13 cellular contexts compared by ENCODE assay signal in genomic region chr16:87201052-87201451, GRCh38.
DNase-seq lines count a peak whose midpoint lies in the region; ATAC-seq, FAIRE-seq and TF ChIP-seq lines count a peak whose summit lies in the region.
"Had no signal": no experiment of that assay in that cellular context is flagged by ENCODE, and none has a peak within 500 bp of the region (broad histone marks: within the 10 kb centered on the region; RNA-seq: fewer than 3 reads in every experiment).

No MANE protein-coding gene starts in this region.

- intact Hi-C loops in A673 (cut with micrococcal nuclease; ENCODE audit: unreplicated experiment), result no loop called here

- DNase-seq in A673 (ENCODE audit: low spot score) (peak; percentile 83), HTR-8/SVneo (ENCODE audit: insufficient read length, low spot score) (peak; percentile 84), bronchial epithelial cell (ENCODE audit: low read depth) (peak; percentile 50), kidney tubule cell (ENCODE audit: low spot score) (peak; percentile 60), SIG-M5 (lab: John Stamatoyannopoulos, UW) (no peak)
- DNase-seq: activated CD4-positive, alpha-beta memory T cell treated with anti-CD3 and anti-CD28 coated beads, Interleukin-2, amount 10 ng/mL, durations not matched to agents 7 days and 5 days; KG1 had no signal

- CTCF ChIA-PET in A673 (lab: Charles Lee), result no interaction called here

- H3K9me3 ChIP-seq in A673 (ENCODE audit: low read depth, low read length, poor library complexity, severe bottlenecking), result no peaks in the 10 kb centered on the region
- H3K9me3 ChIP-seq: thyroid gland had no signal

- no peak overlapping the region for H3K4me3 ChIP-seq in A673 (ENCODE audit: low read depth, low read length, poor library complexity, severe bottlenecking)
- H3K4me3 ChIP-seq in bronchial epithelial cell (ENCODE audit: low read depth, low read length), result no peak overlapping the region
- H3K4me3 ChIP-seq: cardiac muscle cell, thyroid gland had no signal

- H3K4me1 ChIP-seq in A673 (ENCODE audit: insufficient read depth, low read length, poor library complexity, severe bottlenecking), result no peaks in the 10 kb centered on the region
- H3K4me1 ChIP-seq: thyroid gland had no signal

- FAIRE-seq in HTR-8/SVneo (lab: Jason Lieb, UNC) (peak; percentile 4), bronchial epithelial cell (lab: Jason Lieb, UNC) (no peak)

- POLR2A ChIA-PET in A673 (lab: Charles Lee; ENCODE audit: low non-redundant PET), result no interaction called here

- H3K36me3 ChIP-seq in A673 (ENCODE audit: insufficient read depth, low read length, poor library complexity, severe bottlenecking), result no peaks in the 10 kb centered on the region
- H3K36me3 ChIP-seq in bronchial epithelial cell (ENCODE audit: control insufficient read depth, insufficient read depth, low read length), result no peaks in the 10 kb centered on the region
- H3K36me3 ChIP-seq: cardiac muscle cell, thyroid gland had no signal

- H3K27me3 ChIP-seq in A673 (replicated peaks; ENCODE audit: insufficient read depth, low read depth, low read length, poor library complexity) (no peaks in the 10 kb centered on the region), bronchial epithelial cell (ENCODE audit: control insufficient read depth, insufficient read depth, low read length) (no peaks in the 10 kb centered on the region)
- H3K27me3 ChIP-seq: cardiac muscle cell, thyroid gland had no signal

- H3K27ac ChIP-seq in A673 (ENCODE audit: low read depth, low read length, poor library complexity, severe bottlenecking), result no peak overlapping the region
- H3K27ac ChIP-seq: C4-2B, cardiac muscle cell, thyroid gland had no signal

- TF ChIP-seq CTCF in A673 (conservative IDR thresholded peaks at IDR 0.05; ENCODE audit: low read depth, low read length), result no peak
- no peak for TF ChIP-seq CTCF in bronchial epithelial cell (IDR thresholded peaks at IDR 0.05; ENCODE audit: insufficient read depth, low read length, severe bottlenecking)

- ATAC-seq in HG03521 (IDR thresholded peaks at IDR 0.05; ENCODE audit: unreplicated experiment) (no peak), HG02852 (IDR thresholded peaks at IDR 0.05; ENCODE audit: unreplicated experiment) (no peak), GM21576 (IDR thresholded peaks at IDR 0.05; ENCODE audit: unreplicated experiment) (no peak)

- BruUV-seq in A673 (replicated peaks; lab: Mats Ljungman, UMichigan), result no TSS peak
